ENCODE assay signal across 8 cellular contexts in the genomic region with DNA sequence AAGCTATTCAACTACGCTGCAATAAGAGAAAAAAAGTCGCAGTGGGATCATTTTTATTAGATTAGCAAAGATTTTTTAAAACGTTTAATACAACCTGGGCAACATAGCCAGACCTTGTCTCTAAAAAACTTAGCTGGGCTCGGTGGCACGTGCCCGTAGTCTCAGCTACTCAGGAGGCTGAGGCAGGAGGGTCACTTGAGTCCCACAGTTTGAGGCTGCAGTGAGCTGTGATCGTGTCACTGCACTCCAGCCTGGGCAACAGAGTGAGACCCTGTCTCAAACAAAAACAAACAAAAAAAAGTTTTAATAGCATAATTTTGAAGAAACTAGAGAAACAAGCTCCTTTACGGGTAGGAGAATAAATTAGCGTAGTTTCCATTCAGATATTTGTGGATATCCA. TPM values are rescaled to one million over a fixed set of nuclear protein-coding genes. Genes with fewer than 3 reads are reported as not detected.
A peak's percentile ranks its signal among the peaks of the same experiment; 100 is the strongest.
DNase-seq lines count a peak whose midpoint lies in the region; ATAC-seq and TF ChIP-seq lines count a peak whose summit lies in the region.

No MANE protein-coding gene starts in this region.

- peak overlapping the region; percentile 61 for H3K4me3 ChIP-seq in fibroblast of pulmonary artery (replicated peaks; ENCODE audit: low read depth, low read length)

- H3K36me3 Mint-ChIP-seq in T-helper 2 cell treated with Interferon-gamma antibody and Interleukin-4, amounts not matched to agents 5 μg/mL and 100 μg/mL, for 36 hours (ENCODE audit: low read depth): no peaks in the 10 kb centered on the region
- peaks cover 11% of the 10 kb centered on the region for H3K36me3 Mint-ChIP-seq in stimulated activated memory B cell treated with anti-CD40 and anti-IgM and Interleukin-4, amounts not matched to agents 10 μg/mL and 1 μg/mL and 100 μg/mL, for 72 hours

- peak overlapping the region; percentile 98 for H3K27ac ChIP-seq in VCaP

- peaks cover 13% of the 10 kb centered on the region for H3K4me1 Mint-ChIP-seq in T-helper 2 cell treated with Interferon-gamma antibody and Interleukin-4, amounts not matched to agents 5 μg/mL and 100 μg/mL, for 36 hours (ENCODE audit: low read depth)
- peaks cover 32% of the 10 kb centered on the region for H3K4me1 Mint-ChIP-seq in stimulated activated memory B cell treated with anti-CD40 and anti-IgM and Interleukin-4, amounts not matched to agents 10 μg/mL and 1 μg/mL and 100 μg/mL, for 72 hours

- H3K9me3 Mint-ChIP-seq in T-helper 2 cell treated with Interferon-gamma antibody and Interleukin-4, amounts not matched to agents 5 μg/mL and 100 μg/mL, for 36 hours: no peaks in the 10 kb centered on the region
- H3K9me3 Mint-ChIP-seq in stimulated activated memory B cell treated with anti-CD40 and anti-IgM and Interleukin-4, amounts not matched to agents 10 μg/mL and 1 μg/mL and 100 μg/mL, for 72 hours: no peaks in the 10 kb centered on the region

- no peak for DNase-seq in T-helper 2 cell treated with Interferon-gamma antibody and Interleukin-4, amounts not matched to agents 5 μg/mL and 100 μg/mL, for 36 hours (ENCODE audit: low spot score)
- DNase-seq in T-helper 2 cell (no peak), fibroblast of pulmonary artery (ENCODE audit: low read depth) (no peak), amygdala (lab: John Stamatoyannopoulos, UW) (no peak), cardiac septum (ENCODE audit: low spot score) (no peak)
- DNase-seq in stimulated activated CD4-positive, alpha-beta T cell treated with anti-CD3 and anti-CD28 coated beads, Interleukin-12 subunit alpha, Interleukin-12 subunit beta, amount 100 ng/mL, for 4 hours: no peak

- no peak for TF ChIP-seq CTCF in VCaP (conservative IDR thresholded peaks at IDR 0.05)
- no peak for TF ChIP-seq CTCF in fibroblast of pulmonary artery (IDR thresholded peaks at IDR 0.05; ENCODE audit: low read length, missing control alignments)

- no peaks in the 10 kb centered on the region for H3K27me3 Mint-ChIP-seq in T-helper 2 cell treated with Interferon-gamma antibody and Interleukin-4, amounts not matched to agents 5 μg/mL and 100 μg/mL, for 36 hours (ENCODE audit: low read depth)
- H3K27me3 Mint-ChIP-seq in stimulated activated memory B cell treated with anti-CD40 and anti-IgM and Interleukin-4, amounts not matched to agents 10 μg/mL and 1 μg/mL and 100 μg/mL, for 72 hours: no peaks in the 10 kb centered on the region

- peak overlapping the region; percentile 86 for H3K4me3 Mint-ChIP-seq in T-helper 2 cell treated with Interferon-gamma antibody and Interleukin-4, amounts not matched to agents 5 μg/mL and 100 μg/mL, for 36 hours
- H3K4me3 Mint-ChIP-seq in stimulated activated memory B cell treated with anti-CD40 and anti-IgM and Interleukin-4, amounts not matched to agents 10 μg/mL and 1 μg/mL and 100 μg/mL, for 72 hours: peak overlapping the region; percentile 5

- no peak for ATAC-seq in stimulated activated memory B cell treated with anti-CD40 and anti-IgM and Interleukin-4, amounts not matched to agents 10 μg/mL and 1 μg/mL and 100 μg/mL, for 72 hours

- intact Hi-C loops in cardiac septum (cut with DNase I): loop anchor here (5.0 kb wide), 1 partner anchor 127 kb away; no protein-coding TSS in a partner anchor

- no peak overlapping the region for H3K27ac Mint-ChIP-seq in T-helper 2 cell treated with Interferon-gamma antibody and Interleukin-4, amounts not matched to agents 5 μg/mL and 100 μg/mL, for 36 hours
- H3K27ac Mint-ChIP-seq in stimulated activated memory B cell treated with anti-CD40 and anti-IgM and Interleukin-4, amounts not matched to agents 10 μg/mL and 1 μg/mL and 100 μg/mL, for 72 hours: peak overlapping the region; percentile 92

RNA-seq across cellular contexts. Expression of a gene that starts 1.0 kb away (rescaled TPM):
- total RNA-seq in cardiac septum: 3.5 TPM
